ENCODE assay signal across 10 cellular contexts in the genomic region with DNA sequence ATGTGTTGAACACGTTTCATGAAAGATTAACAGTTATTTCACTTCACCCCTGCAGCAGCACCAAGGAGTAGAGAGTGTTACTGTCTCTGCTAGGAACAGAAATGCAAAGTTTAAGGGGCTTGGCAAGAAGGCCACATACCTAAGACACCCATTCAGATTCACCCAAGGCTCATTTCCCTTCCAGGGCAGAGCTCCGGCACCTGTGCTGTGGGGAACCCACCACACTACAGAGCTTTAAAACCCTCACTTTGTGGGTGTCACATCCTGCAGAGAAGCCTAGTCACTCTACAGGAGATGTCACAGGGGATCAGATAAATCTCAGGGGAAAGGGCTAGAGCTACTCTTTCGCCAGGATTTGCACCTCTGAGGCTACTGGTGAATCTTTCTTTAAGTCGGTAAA.
DNase-seq lines count a peak whose midpoint lies in the region; ATAC-seq lines count a peak whose summit lies in the region.
"Had no signal": no experiment of that assay in that cellular context is flagged by ENCODE, and none has a peak within 500 bp of the region (broad histone marks: within the 10 kb centered on the region; RNA-seq: fewer than 3 reads in every experiment).

No MANE protein-coding gene starts in this region.

- H3K4me3 Mint-ChIP-seq in activated naive CD4-positive, alpha-beta T cell treated with anti-CD3 and anti-CD28 coated beads for 36 hours: no peak overlapping the region
- peak overlapping the region; percentile 48 for H3K4me3 Mint-ChIP-seq in stimulated activated memory B cell treated with anti-CD40 and anti-IgM and Interleukin-4, amounts not matched to agents 10 μg/mL and 1 μg/mL and 100 μg/mL, for 72 hours

- H3K4me1 Mint-ChIP-seq in activated naive CD4-positive, alpha-beta T cell treated with anti-CD3 and anti-CD28 coated beads for 36 hours (ENCODE audit: low read depth): peaks cover 22% of the 10 kb centered on the region
- H3K4me1 Mint-ChIP-seq in stimulated activated memory B cell treated with anti-CD40 and anti-IgM and Interleukin-4, amounts not matched to agents 10 μg/mL and 1 μg/mL and 100 μg/mL, for 72 hours: peaks cover 31% of the 10 kb centered on the region

- intact Hi-C loops in activated naive CD4-positive, alpha-beta T cell treated with anti-CD3 and anti-CD28 coated beads for 36 hours (cut with micrococcal nuclease): no loop called here
- intact Hi-C loops in cardiac septum (cut with DNase I): no loop called here

- DNase-seq in activated gamma-delta T cell treated with Interleukin-2 at 50 U/mL for 16 hours: peak; percentile 69
- no peak for DNase-seq in activated gamma-delta T cell (lab: John Stamatoyannopoulos, UW)
- peak; percentile 63 for DNase-seq in activated naive CD4-positive, alpha-beta T cell treated with anti-CD3 and anti-CD28 coated beads for 36 hours
- DNase-seq in NCI-H526 (lab: John Stamatoyannopoulos, UW): no peak
- no peak for DNase-seq in superior temporal gyrus (ENCODE audit: extremely low spot score)
- DNase-seq in cardiac septum (ENCODE audit: low spot score): no peak
- DNase-seq: activated CD4-positive, alpha-beta T cell treated with anti-CD3 and anti-CD28 coated beads, Interleukin-2, amount 50 U/mL, for 1 hour; head of caudate nucleus had no signal

- no peaks in the 10 kb centered on the region for H3K36me3 Mint-ChIP-seq in activated naive CD4-positive, alpha-beta T cell treated with anti-CD3 and anti-CD28 coated beads for 36 hours (ENCODE audit: low read depth)
- no peaks in the 10 kb centered on the region for H3K36me3 Mint-ChIP-seq in stimulated activated memory B cell treated with anti-CD40 and anti-IgM and Interleukin-4, amounts not matched to agents 10 μg/mL and 1 μg/mL and 100 μg/mL, for 72 hours

- CTCF ChIA-PET in activated naive CD4-positive, alpha-beta T cell treated with anti-CD3 and anti-CD28 coated beads for 36 hours (lab: Charles Lee): interaction anchor here (0.8 to 1.5 kb wide), 2 partner anchors 11 to 178 kb away, joined by 3 to 5 read pairs; no protein-coding TSS in a partner anchor

- no peaks in the 10 kb centered on the region for H3K27me3 Mint-ChIP-seq in activated naive CD4-positive, alpha-beta T cell treated with anti-CD3 and anti-CD28 coated beads for 36 hours (ENCODE audit: low read depth)
- no peaks in the 10 kb centered on the region for H3K27me3 Mint-ChIP-seq in stimulated activated memory B cell treated with anti-CD40 and anti-IgM and Interleukin-4, amounts not matched to agents 10 μg/mL and 1 μg/mL and 100 μg/mL, for 72 hours

- peak; percentile 64 for ATAC-seq in HG03196 (IDR thresholded peaks at IDR 0.05; ENCODE audit: unreplicated experiment)
- ATAC-seq in stimulated activated memory B cell treated with anti-CD40 and anti-IgM and Interleukin-4, amounts not matched to agents 10 μg/mL and 1 μg/mL and 100 μg/mL, for 72 hours: peak; percentile 84

- no peaks in the 10 kb centered on the region for H3K9me3 Mint-ChIP-seq in activated naive CD4-positive, alpha-beta T cell treated with anti-CD3 and anti-CD28 coated beads for 36 hours
- no peaks in the 10 kb centered on the region for H3K9me3 Mint-ChIP-seq in stimulated activated memory B cell treated with anti-CD40 and anti-IgM and Interleukin-4, amounts not matched to agents 10 μg/mL and 1 μg/mL and 100 μg/mL, for 72 hours

- no peak overlapping the region for H3K27ac Mint-ChIP-seq in activated naive CD4-positive, alpha-beta T cell treated with anti-CD3 and anti-CD28 coated beads for 36 hours
- peak overlapping the region; percentile 73 for H3K27ac Mint-ChIP-seq in stimulated activated memory B cell treated with anti-CD40 and anti-IgM and Interleukin-4, amounts not matched to agents 10 μg/mL and 1 μg/mL and 100 μg/mL, for 72 hours

Comparison
In these comparisons a context has a peak if more than half of its experiments do, and no peak if none do; other contexts are left out.
1. DNase-seq: peak in activated gamma-delta T cell treated with Interleukin-2 at 50 U/mL for 16 hours (single experiment) and activated naive CD4-positive, alpha-beta T cell treated with anti-CD3 and anti-CD28 coated beads for 36 hours (single experiment); none in activated gamma-delta T cell (single experiment), NCI-H526 (0 of 2), superior temporal gyrus (single experiment) and cardiac septum (single experiment).